ENCODE assay signal across 33 cellular contexts in genomic region chr2:176421291-176422050, GRCh38.
A peak's percentile ranks its signal among the peaks of the same experiment; 100 is the strongest.
DNase-seq lines count a peak whose midpoint lies in the region; ATAC-seq, FAIRE-seq and TF ChIP-seq lines count a peak whose summit lies in the region.
"Had no signal": no experiment of that assay in that cellular context is flagged by ENCODE, and none has a peak within 500 bp of the region (broad histone marks: within the 10 kb centered on the region; RNA-seq: fewer than 3 reads in every experiment).

No MANE protein-coding gene starts in this region.

- peaks cover 5% of the 10 kb centered on the region for H3K27me3 Mint-ChIP-seq in activated naive CD8-positive, alpha-beta T cell treated with anti-CD3 and anti-CD28 coated beads for 36 hours

- H3K36me3 ChIP-seq in bronchial epithelial cell (ENCODE audit: control insufficient read depth, insufficient read depth, low read length) = no peaks in the 10 kb centered on the region
- H3K36me3 ChIP-seq: spleen had no signal

- H3K4me3 ChIP-seq in bronchial epithelial cell (ENCODE audit: low read depth, low read length) = no peak overlapping the region
- H3K4me3 ChIP-seq: coronary artery, spleen, testis had no signal

- no peaks in the 10 kb centered on the region for H3K9me3 Mint-ChIP-seq in activated naive CD8-positive, alpha-beta T cell treated with anti-CD3 and anti-CD28 coated beads for 36 hours
- H3K9me3 Mint-ChIP-seq: activated CD4-positive, alpha-beta T cell treated with anti-CD3 and anti-CD28 coated beads, Interleukin-2, amount 10 ng/mL, durations not matched to agents 24 days and 14 days; activated naive CD4-positive, alpha-beta T cell treated with anti-CD3 and anti-CD28 coated beads for 36 hours; activated T-cell treated with anti-CD3 and anti-CD28 coated beads, Interleukin-2, amount 50 U/mL, for 72 hours; endodermal cell; stimulated activated memory B cell treated with anti-CD40 and anti-IgM and Interleukin-4, amounts not matched to agents 10 μg/mL and 1 μg/mL and 100 μg/mL, for 72 hours; T-helper 1 cell treated with Interleukin-12 subunit alpha and Interleukin-12 subunit beta and Interleukin-4 antibody, amounts not matched to agents 30 μg/mL and 1 μg/mL, for 36 hours had no signal

- no peaks in the 10 kb centered on the region for H3K4me1 Mint-ChIP-seq in activated naive CD8-positive, alpha-beta T cell treated with anti-CD3 and anti-CD28 coated beads for 36 hours
- H3K4me1 Mint-ChIP-seq: activated CD4-positive, alpha-beta T cell treated with anti-CD3 and anti-CD28 coated beads, Interleukin-2, amount 10 ng/mL, durations not matched to agents 24 days and 14 days; IgD-negative memory B cell; stimulated activated memory B cell treated with anti-CD40 and anti-IgM and Interleukin-4, amounts not matched to agents 10 μg/mL and 1 μg/mL and 100 μg/mL, for 72 hours had no signal

- no peak for FAIRE-seq in bronchial epithelial cell (lab: Jason Lieb, UNC)
- FAIRE-seq: GM12892 had no signal

- H3K27ac Mint-ChIP-seq in activated naive CD8-positive, alpha-beta T cell treated with anti-CD3 and anti-CD28 coated beads for 36 hours = no peak overlapping the region
- H3K27ac Mint-ChIP-seq: activated CD4-positive, alpha-beta T cell treated with anti-CD3 and anti-CD28 coated beads, Interleukin-2, amount 10 ng/mL, durations not matched to agents 24 days and 14 days; activated naive CD4-positive, alpha-beta T cell treated with anti-CD3 and anti-CD28 coated beads for 36 hours; activated T-cell treated with anti-CD3 and anti-CD28 coated beads, Interleukin-2, amount 50 U/mL, for 72 hours; endodermal cell; IgD-negative memory B cell; stimulated activated memory B cell treated with anti-CD40 and anti-IgM and Interleukin-4, amounts not matched to agents 10 μg/mL and 1 μg/mL and 100 μg/mL, for 72 hours; T-helper 1 cell treated with Interleukin-12 subunit alpha and Interleukin-12 subunit beta and Interleukin-4 antibody, amounts not matched to agents 30 μg/mL and 1 μg/mL, for 36 hours had no signal

- ATAC-seq in stimulated activated naive CD8-positive, alpha-beta T cell treated with anti-CD3 and anti-CD28 coated beads, Interleukin-15, Interleukin-2, amounts not matched to agents 100 U/mL and 50 U/mL, for 24 hours = no peak
- ATAC-seq: activated T-cell treated with anti-CD3 and anti-CD28 coated beads, Interleukin-2, amount 50 U/mL, for 72 hours; HCT116; left colon; stimulated activated memory B cell treated with anti-CD40 and anti-IgM and Interleukin-4, amounts not matched to agents 10 μg/mL and 1 μg/mL and 100 μg/mL, for 72 hours had no signal

- H3K4me3 Mint-ChIP-seq in activated naive CD8-positive, alpha-beta T cell treated with anti-CD3 and anti-CD28 coated beads for 36 hours = no peak overlapping the region
- H3K4me3 Mint-ChIP-seq: activated CD4-positive, alpha-beta T cell treated with anti-CD3 and anti-CD28 coated beads, Interleukin-2, amount 10 ng/mL, durations not matched to agents 24 days and 14 days; activated naive CD4-positive, alpha-beta T cell treated with anti-CD3 and anti-CD28 coated beads for 36 hours; activated T-cell treated with anti-CD3 and anti-CD28 coated beads, Interleukin-2, amount 50 U/mL, for 72 hours; endodermal cell; IgD-negative memory B cell; stimulated activated memory B cell treated with anti-CD40 and anti-IgM and Interleukin-4, amounts not matched to agents 10 μg/mL and 1 μg/mL and 100 μg/mL, for 72 hours; T-helper 1 cell treated with Interleukin-12 subunit alpha and Interleukin-12 subunit beta and Interleukin-4 antibody, amounts not matched to agents 30 μg/mL and 1 μg/mL, for 36 hours had no signal

- no peaks in the 10 kb centered on the region for H3K27me3 ChIP-seq in bronchial epithelial cell (ENCODE audit: control insufficient read depth, insufficient read depth, low read length)
- H3K27me3 ChIP-seq: testis had no signal

- TF ChIP-seq CTCF in bronchial epithelial cell (IDR thresholded peaks at IDR 0.05; ENCODE audit: insufficient read depth, low read length, severe bottlenecking) = no peak

- DNase-seq in DMS79 treated with DMSO at 0.1 percent for 48 hours (lab: John Stamatoyannopoulos, UW) = peak; percentile 89
- peak; percentile 58 for DNase-seq in NCI-H146 (lab: John Stamatoyannopoulos, UW)
- peak; percentile 17 for DNase-seq in bronchial epithelial cell (ENCODE audit: low read depth)
- peak; percentile 91 for DNase-seq in kidney tubule cell (ENCODE audit: low spot score)
- DNase-seq in activated naive CD8-positive, alpha-beta T cell treated with anti-CD3 and anti-CD28 coated beads for 36 hours = no peak
- DNase-seq in NCI-H2029 treated with DMSO at 0.1 percent for 48 hours (lab: John Stamatoyannopoulos, UW) = no peak
- no peak for DNase-seq in stimulated activated naive CD8-positive, alpha-beta T cell treated with anti-CD3 and anti-CD28 coated beads, Interleukin-15, Interleukin-2, amounts not matched to agents 100 U/mL and 50 U/mL, for 24 hours
- DNase-seq in activated CD4-positive, alpha-beta T cell treated with anti-CD3 and anti-CD28 coated beads for 48 hours = no peak
- DNase-seq: activated CD4-positive, alpha-beta T cell treated with anti-CD3 and anti-CD28 coated beads, Interleukin-2, amount 10 ng/mL, durations not matched to agents 24 days and 14 days; activated naive CD4-positive, alpha-beta T cell treated with anti-CD3 and anti-CD28 coated beads for 36 hours; activated T-cell treated with anti-CD3 and anti-CD28 coated beads, Interleukin-2, amount 50 U/mL, for 72 hours; amniotic stem cell; C1 segment of cervical spinal cord; Calu3; EL; endodermal cell; glutamatergic neuron; left colon; mesendoderm; NCI-H1105; NCI-H510A; occipital lobe; retina; RPMI8226; spleen; stimulated activated CD4-positive, alpha-beta T cell treated with anti-CD3 and anti-CD28 coated beads, Interleukin-4, amount 100 ng/mL, for 1 hour; testis had no signal

- no peaks in the 10 kb centered on the region for H3K36me3 Mint-ChIP-seq in activated naive CD8-positive, alpha-beta T cell treated with anti-CD3 and anti-CD28 coated beads for 36 hours
- H3K36me3 Mint-ChIP-seq: IgD-negative memory B cell; stimulated activated memory B cell treated with anti-CD40 and anti-IgM and Interleukin-4, amounts not matched to agents 10 μg/mL and 1 μg/mL and 100 μg/mL, for 72 hours had no signal

Comparison
In these comparisons a context has a peak if more than half of its experiments do, and no peak if none do; other contexts are left out.
1. DNase-seq: peak in DMS79 treated with DMSO at 0.1 percent for 48 hours (single experiment), NCI-H146 (single experiment), bronchial epithelial cell (single experiment) and kidney tubule cell (single experiment); none in activated naive CD8-positive, alpha-beta T cell treated with anti-CD3 and anti-CD28 coated beads for 36 hours (single experiment), NCI-H2029 treated with DMSO at 0.1 percent for 48 hours (single experiment), stimulated activated naive CD8-positive, alpha-beta T cell treated with anti-CD3 and anti-CD28 coated beads, Interleukin-15, Interleukin-2, amounts not matched to agents 100 U/mL and 50 U/mL, for 24 hours (single experiment) and activated CD4-positive, alpha-beta T cell treated with anti-CD3 and anti-CD28 coated beads for 48 hours (single experiment).